Comparison of ENCODE assay signal across 15 cellular contexts in genomic region chr11:15625691-15626090, GRCh38.
A peak's percentile ranks its signal among the peaks of the same experiment; 100 is the strongest.
DNase-seq lines count a peak whose midpoint lies in the region; ATAC-seq, FAIRE-seq and TF ChIP-seq lines count a peak whose summit lies in the region.
"Had no signal": no experiment of that assay in that cellular context is flagged by ENCODE, and none has a peak within 500 bp of the region (broad histone marks: within the 10 kb centered on the region; RNA-seq: fewer than 3 reads in every experiment).

No MANE protein-coding gene starts in this region.

- H3K36me3 ChIP-seq in HepG2 (replicated peaks in 1 of 2; ENCODE audit: control insufficient read depth in 1 of 2, insufficient read depth in 2 of 2, low read length in 2 of 2) (no peaks in the 10 kb centered on the region), right lobe of liver (no peaks in the 10 kb centered on the region), trophoblast cell (ENCODE audit: control insufficient read depth in 1 of 2, insufficient read depth in 2 of 2, low read length in 2 of 2) (no peaks in the 10 kb centered on the region), transverse colon (no peaks in the 10 kb centered on the region)
- H3K36me3 ChIP-seq: BLaER1 treated with 17β-estradiol and CSF1 and Interleukin-3, amounts not matched to agents 10 nM and 100 nM had no signal

- no peak for FAIRE-seq in HepG2 (lab: Jason Lieb, UNC)
- FAIRE-seq: GM19239 had no signal

- H2BK120ac ChIP-seq in trophoblast cell (ENCODE audit: insufficient read depth, low read length, poor library complexity), result no peak overlapping the region

- H3K4me1 ChIP-seq in HepG2 (ENCODE audit: insufficient read depth, low read length) (no peaks in the 10 kb centered on the region), right lobe of liver (no peaks in the 10 kb centered on the region), trophoblast cell (ENCODE audit: control insufficient read depth in 1 of 2, insufficient read depth in 2 of 2, low read length in 2 of 2) (peaks cover 21 to 23% of the 10 kb centered on the region in 2 experiments), transverse colon (no peaks in the 10 kb centered on the region)
- H3K4me1 ChIP-seq: BLaER1 treated with 17β-estradiol and CSF1 and Interleukin-3, amounts not matched to agents 10 nM and 100 nM had no signal

- H3K27me3 ChIP-seq in HepG2 (ENCODE audit: control insufficient read depth in 1 of 2, insufficient read depth in 2 of 2, low read length in 2 of 2) (no peaks in the 10 kb centered on the region; a peak in 1 of 5 replicates), right lobe of liver (no peaks in the 10 kb centered on the region), trophoblast cell (ENCODE audit: insufficient read depth, low read length) (no peaks in the 10 kb centered on the region), transverse colon (peaks cover 9% of the 10 kb centered on the region)
- H3K27me3 ChIP-seq: BLaER1 treated with 17β-estradiol and CSF1 and Interleukin-3, amounts not matched to agents 10 nM and 100 nM had no signal

- DNase-seq in HepG2 (ENCODE audit: low spot score) (no peak), right lobe of liver (no peak), fibroblast of pulmonary artery (ENCODE audit: low read depth) (peak; percentile 3), trophoblast cell (no peak), NCI-H446 (lab: John Stamatoyannopoulos, UW) (no peak), transverse colon (no peak), NCI-H226 (no peak)
- DNase-seq: ACHN; CD4-positive, CD25-positive, alpha-beta regulatory T cell; DMS53; GF-D8; GOT3; H9 had no signal

- ATAC-seq in HepG2, result no peak
- ATAC-seq in right lobe of liver, result no peak

- CTCF ChIA-PET in HepG2 (lab: Yijun Ruan, JAX; ENCODE audit: low intra/inter-chr PET ratio, low total read pairs), result no interaction called here

- H2AFZ ChIP-seq in HepG2 (ENCODE audit: low read length) (no peak overlapping the region), trophoblast cell (ENCODE audit: insufficient read depth, low read length, poor library complexity) (no peak overlapping the region)

- no peak overlapping the region for H3K9ac ChIP-seq in HepG2 (ENCODE audit: insufficient read depth, low read depth, low read length)
- no peak overlapping the region for H3K9ac ChIP-seq in trophoblast cell (ENCODE audit: low read length)
- H3K9ac ChIP-seq: BLaER1 treated with 17β-estradiol and CSF1 and Interleukin-3, amounts not matched to agents 10 nM and 100 nM had no signal

- POLR2A ChIA-PET in HepG2 (lab: Yijun Ruan, JAX), result no interaction called here

- intact Hi-C loops in HepG2 (cut with micrococcal nuclease; ENCODE audit: unreplicated experiment) (no loop called here), right lobe of liver (cut with DNase I) (no loop called here), transverse colon (cut with DNase I; ENCODE audit: low total_unique reads) (no loop called here)

- H3K27ac ChIP-seq in HepG2 (ENCODE audit: extremely low read length, insufficient read depth, low read length), result no peak overlapping the region
- no peak overlapping the region for H3K27ac ChIP-seq in right lobe of liver
- H3K27ac ChIP-seq in trophoblast cell (ENCODE audit: low read depth, low read length), result no peak overlapping the region
- H3K27ac ChIP-seq in transverse colon, result no peak overlapping the region
- H3K27ac ChIP-seq: BLaER1 treated with 17β-estradiol and CSF1 and Interleukin-3, amounts not matched to agents 10 nM and 100 nM had no signal

- H3K4ac ChIP-seq in trophoblast cell (ENCODE audit: low read depth, low read length), result no peak overlapping the region

- WGBS in HepG2 (ENCODE audit: low lambda C conversion rate), result 0% methylated on average over 2 of the region's 2 CpGs
- 64% methylated on average over 2 of the region's 2 CpGs for WGBS in right lobe of liver (ENCODE audit: insufficient coverage, low coverage, low lambda C conversion rate, missing lambda C conversion rate)
- no CpG with 5 or more reads among the region's 2 CpGs for WGBS in trophoblast cell (ENCODE audit: extremely low coverage, insufficient coverage, insufficient read length)
- WGBS in transverse colon (ENCODE audit: low coverage in 1 of 2), 2 donors, result 82 to 87% methylated on average over 2 of the region's 2 CpGs

- no peak for TF ChIP-seq CTCF in HepG2 (CRISPR knock-in tag; IDR thresholded peaks at IDR 0.05)
- TF ChIP-seq CTCF in right lobe of liver (IDR thresholded peaks at IDR 0.05), result no peak
- no peak for TF ChIP-seq CTCF in fibroblast of pulmonary artery (IDR thresholded peaks at IDR 0.05; ENCODE audit: low read length, missing control alignments)
- no peak for TF ChIP-seq CTCF in transverse colon (IDR thresholded peaks at IDR 0.05)

- H3K9me3 ChIP-seq in HepG2 (ENCODE audit: low read length), result no peaks in the 10 kb centered on the region
- no peaks in the 10 kb centered on the region for H3K9me3 ChIP-seq in right lobe of liver
- no peaks in the 10 kb centered on the region for H3K9me3 ChIP-seq in trophoblast cell (ENCODE audit: insufficient read depth, low read depth, low read length)
- H3K9me3 ChIP-seq in transverse colon, result no peaks in the 10 kb centered on the region
- H3K9me3 ChIP-seq: BLaER1 treated with 17β-estradiol and CSF1 and Interleukin-3, amounts not matched to agents 10 nM and 100 nM had no signal

- no peak overlapping the region for H3K14ac ChIP-seq in trophoblast cell (ENCODE audit: low read length)

- H4K8ac ChIP-seq in trophoblast cell (ENCODE audit: low read depth, low read length), result no peak overlapping the region

- H4K20me1 ChIP-seq in HepG2 (ENCODE audit: insufficient read depth, low read length), result no peaks in the 10 kb centered on the region
- H4K20me1 ChIP-seq: BLaER1 treated with 17β-estradiol and CSF1 and Interleukin-3, amounts not matched to agents 10 nM and 100 nM had no signal

- BruUV-seq in HepG2 (replicated peaks; lab: Mats Ljungman, UMichigan), result no TSS peak

- TF ChIP-seq POLR2A in HepG2 (IDR thresholded peaks at IDR 0.05; ENCODE audit: insufficient read depth in 1 of 2, low read depth in 2 of 2, low read length in 2 of 2), result no peak
- TF ChIP-seq POLR2A in right lobe of liver (IDR thresholded peaks at IDR 0.05), result no peak
- TF ChIP-seq POLR2A in transverse colon (IDR thresholded peaks at IDR 0.05), result no peak

- TF ChIP-seq RAD21 in HepG2 (CRISPR knock-in tag; IDR thresholded peaks at IDR 0.05), result no peak

- in situ Hi-C loops in HepG2 (cut with HindIII; ENCODE audit: extremely low pct_ligation_motif_present, low pct_unique_long_range_greater_than_20kb), result no loop called here
- in situ Hi-C loops in transverse colon (cut with MboI; ENCODE audit: low pct_ligation_motif_present in 1 of 4, low pct_unique_long_range_greater_than_20kb in 1 of 4, low sequenced_read_pairs in 3 of 4), result no loop called here

- H2BK12ac ChIP-seq in trophoblast cell (ENCODE audit: low read length), result peak overlapping the region; percentile 81

- H2BK5ac ChIP-seq in trophoblast cell (ENCODE audit: low read depth, low read length, poor library complexity), result peak overlapping the region; percentile 22

- no peaks in the 10 kb centered on the region for H3K79me2 ChIP-seq in HepG2 (ENCODE audit: insufficient read depth, low read length)
- H3K79me2 ChIP-seq in trophoblast cell (ENCODE audit: control insufficient read depth, insufficient read depth, low read length, poor library complexity), result peaks cover 2% of the 10 kb centered on the region

- H3K18ac ChIP-seq in trophoblast cell (ENCODE audit: low read length), result no peak overlapping the region

- no peak overlapping the region for H3K23ac ChIP-seq in trophoblast cell (ENCODE audit: low read length)

- H3K4me2 ChIP-seq in HepG2 (ENCODE audit: low read depth, low read length) (no peak overlapping the region), trophoblast cell (ENCODE audit: low read length) (no peak overlapping the region)
- H3K4me2 ChIP-seq: BLaER1 treated with 17β-estradiol and CSF1 and Interleukin-3, amounts not matched to agents 10 nM and 100 nM had no signal

- no peak overlapping the region for H3K4me3 ChIP-seq in HepG2 (replicated peaks in 1 of 3; ENCODE audit: insufficient read depth in 1 of 3, low read depth in 2 of 3, low read length in 3 of 3)
- H3K4me3 ChIP-seq in right lobe of liver, result no peak overlapping the region
- H3K4me3 ChIP-seq in fibroblast of pulmonary artery (replicated peaks; ENCODE audit: low read depth, low read length), result no peak overlapping the region
- no peak overlapping the region for H3K4me3 ChIP-seq in trophoblast cell (ENCODE audit: low read depth, low read length)
- H3K4me3 ChIP-seq in transverse colon, result no peak overlapping the region
- H3K4me3 ChIP-seq: BLaER1 treated with 17β-estradiol and CSF1 and Interleukin-3, amounts not matched to agents 10 nM and 100 nM had no signal

- no peak overlapping the region for H2AK5ac ChIP-seq in trophoblast cell (ENCODE audit: low read length)

- peaks cover 20% of the 10 kb centered on the region for H3K79me1 ChIP-seq in trophoblast cell (ENCODE audit: low read length)

- no peak overlapping the region for H4K12ac ChIP-seq in trophoblast cell (ENCODE audit: low read depth, low read length)

- TF ChIP-seq EP300 in HepG2 (IDR thresholded peaks at IDR 0.05; ENCODE audit: low read depth in 2 of 2, low read length in 2 of 2), result no peak
- no peak for TF ChIP-seq EP300 in HepG2 (CRISPR knock-in tag; IDR thresholded peaks at IDR 0.05; ENCODE audit: borderline replicate concordance)
- no peak for TF ChIP-seq EP300 in transverse colon (IDR thresholded peaks at IDR 0.05; ENCODE audit: low read depth)

- H4K91ac ChIP-seq in trophoblast cell (ENCODE audit: low read depth, low read length), result peak overlapping the region; percentile 57

TF ChIP-seq in HepG2, 621 proteins besides CTCF, POLR2A, EP300 and RAD21:
- no peak for TF ChIP-seq REPIN1 (CRISPR knock-in tag; IDR thresholded peaks at IDR 0.05; ENCODE audit: borderline replicate concordance, low read depth)
- no peak for TF ChIP-seq ZSCAN12 (CRISPR knock-in tag; IDR thresholded peaks at IDR 0.05)
- no peak for TF ChIP-seq ZNF644 (CRISPR knock-in tag; IDR thresholded peaks at IDR 0.05; ENCODE audit: low read depth)
- 0 out of 2 replicates have a peak, but pooled peaks have one; percentile 28 for TF ChIP-seq ZNF12 (CRISPR knock-in tag; IDR thresholded peaks at IDR 0.05)
- no peak for TF ChIP-seq SRSF1 (optimal IDR thresholded peaks at IDR 0.05; ENCODE audit: low read depth, low read length)
